Comparison of ENCODE assay signal across 1 cellular context in genomic region chr1:231421971-231422797, GRCh38.
TF ChIP-seq lines count a peak whose summit lies in the region.

Gene EGLN1 (minus strand): TSS chr1:231422287. CDS start chr1:231421888, 399 bp downstream.

TF ChIP-seq in SK-N-SH, 30 proteins besides CTCF, POLR2A, EP300 and RAD21 (continued from another document):
- TF ChIP-seq NRF1 (IDR thresholded peaks at IDR 0.05; ENCODE audit: low read depth, low read length), result peak; percentile 18; the same call in 1 of the 2 replicates
